ENCODE assay signal across 18 cellular contexts in the genomic region with DNA sequence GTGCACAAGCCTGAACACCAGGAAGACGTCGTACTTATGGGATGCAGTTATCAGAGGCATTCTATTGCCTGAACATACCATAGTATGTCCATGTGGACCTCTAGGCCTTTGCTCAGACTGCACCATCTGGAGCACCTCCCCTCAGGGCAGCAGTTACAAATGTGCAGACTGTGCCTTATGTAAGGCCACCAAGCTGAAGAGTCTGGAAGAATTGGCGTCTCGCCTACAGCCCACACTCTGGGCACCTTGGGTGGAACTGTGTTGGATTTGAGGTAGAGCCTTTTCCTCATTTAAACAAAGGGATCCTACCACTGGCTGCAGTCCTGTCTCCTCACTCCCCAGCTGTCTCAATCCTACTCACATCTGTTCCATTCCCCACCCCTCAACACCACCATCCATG.
A peak's percentile ranks its signal among the peaks of the same experiment; 100 is the strongest.
DNase-seq lines count a peak whose midpoint lies in the region; TF ChIP-seq lines count a peak whose summit lies in the region.
"Had no signal": no experiment of that assay in that cellular context is flagged by ENCODE, and none has a peak within 500 bp of the region (broad histone marks: within the 10 kb centered on the region; RNA-seq: fewer than 3 reads in every experiment).

No MANE protein-coding gene starts in this region.

- peak overlapping the region in 1 of 2 experiments; percentile 6 for H3K4ac ChIP-seq in mesenchymal stem cell (ENCODE audit: low read depth in 1 of 2, low read length in 2 of 2)

- no peak overlapping the region for H3K9ac ChIP-seq in mesenchymal stem cell (ENCODE audit: low read length)

- WGBS in mesenchymal stem cell = 96% methylated on average over 4 of the region's 4 CpGs

- POLR2A ChIA-PET in PC-9 (lab: Charles Lee; ENCODE audit: unreplicated experiment) = no interaction called here

- H3K9me2 ChIP-seq in PC-9 (ENCODE audit: insufficient read depth) = no peaks in the 10 kb centered on the region

- H3K79me2 ChIP-seq in PC-9 (ENCODE audit: low read depth) = no peaks in the 10 kb centered on the region

- H2AK5ac ChIP-seq in mesenchymal stem cell (ENCODE audit: low read length, severe bottlenecking) = no peak overlapping the region

- no peak overlapping the region for H3K14ac ChIP-seq in mesenchymal stem cell (ENCODE audit: low read length in 2 of 2)

- peak overlapping the region; percentile 31 to 37 for H3K18ac ChIP-seq in mesenchymal stem cell (ENCODE audit: low read depth in 1 of 2, low read length in 2 of 2)

- H2AFZ ChIP-seq in mesenchymal stem cell (ENCODE audit: low read depth, low read length) (no peak overlapping the region), PC-9 (no peak overlapping the region)

- peak overlapping the region in 1 of 2 experiments; percentile 67 for H2BK12ac ChIP-seq in mesenchymal stem cell (ENCODE audit: low read length in 2 of 2)

- H3K36me3 ChIP-seq in mesenchymal stem cell (ENCODE audit: control insufficient read depth in 1 of 2, insufficient read depth in 2 of 2, low read depth in 1 of 2, low read length in 2 of 2) (no peaks in the 10 kb centered on the region), PC-9 (ENCODE audit: low read depth) (no peaks in the 10 kb centered on the region), uterus (no peaks in the 10 kb centered on the region)

- H3K4me3 ChIP-seq in mesenchymal stem cell (ENCODE audit: insufficient read depth in 1 of 2, low read depth in 1 of 2, low read length in 2 of 2) (no peak overlapping the region), PC-9 (no peak overlapping the region), uterus (no peak overlapping the region)

- H4K91ac ChIP-seq in mesenchymal stem cell (ENCODE audit: low read length) = peak overlapping the region; percentile 69

- intact Hi-C loops in PC-9 (cut with micrococcal nuclease; ENCODE audit: unreplicated experiment) (loop anchor here (10.0 kb wide), 1 partner anchor 153 kb away; no protein-coding TSS in a partner anchor), uterus (cut with DNase I; ENCODE audit: low total_unique reads) (no loop called here)

- peaks cover 18% of the 10 kb centered on the region for H3F3A ChIP-seq in PC-9 (ENCODE audit: insufficient read depth, low read depth)

- H3K4me1 ChIP-seq in mesenchymal stem cell (ENCODE audit: control insufficient read depth, insufficient read depth, low read depth, low read length) (peaks cover 8% of the 10 kb centered on the region), PC-9 (replicated peaks; ENCODE audit: insufficient read depth) (peaks cover 23% of the 10 kb centered on the region), uterus (no peaks in the 10 kb centered on the region)

- H3K27me3 ChIP-seq in mesenchymal stem cell (ENCODE audit: control insufficient read depth in 1 of 2, insufficient read depth in 1 of 2, low read length in 2 of 2) (no peaks in the 10 kb centered on the region), PC-9 (ENCODE audit: insufficient read depth, low read depth) (no peaks in the 10 kb centered on the region), uterus (no peaks in the 10 kb centered on the region)

- BruUV-seq in PC-9 (replicated peaks; lab: Mats Ljungman, UMichigan) = no TSS peak

- TF ChIP-seq POLR2A in uterus (IDR thresholded peaks at IDR 0.05) = no peak

- no peak for TF ChIP-seq CTCF in PC-9 (conservative IDR thresholded peaks at IDR 0.05)
- no peak for TF ChIP-seq CTCF in uterus (IDR thresholded peaks at IDR 0.05)

- no peak overlapping the region for H2BK5ac ChIP-seq in mesenchymal stem cell (ENCODE audit: low read depth, low read length, poor library complexity, severe bottlenecking)

- H3K9me3 ChIP-seq in mesenchymal stem cell (ENCODE audit: control insufficient read depth, low read length) (no peaks in the 10 kb centered on the region), PC-9 (ENCODE audit: insufficient read depth, low read depth) (peaks cover 7% of the 10 kb centered on the region; the same call in 1 of the 2 replicates), uterus (no peaks in the 10 kb centered on the region)

- H3K4me2 ChIP-seq in mesenchymal stem cell (ENCODE audit: low read length, poor library complexity, severe bottlenecking) = no peak overlapping the region
- no peak overlapping the region for H3K4me2 ChIP-seq in PC-9

- no peak overlapping the region for H2BK15ac ChIP-seq in mesenchymal stem cell (ENCODE audit: low read depth, poor library complexity, severe bottlenecking)

- no peak overlapping the region for H2BK120ac ChIP-seq in mesenchymal stem cell (ENCODE audit: low read depth, low read length)

- peak; percentile 93 for DNase-seq in DMS 273 (lab: John Stamatoyannopoulos, UW; ENCODE audit: unreplicated experiment)
- peak; percentile 53 for DNase-seq in NCI-H2171 (lab: John Stamatoyannopoulos, UW)
- DNase-seq in NCI-H82 (lab: John Stamatoyannopoulos, UW) = peak; percentile 32
- no peak for DNase-seq in mesenchymal stem cell
- DNase-seq in activated CD4-positive, alpha-beta T cell treated with anti-CD3 and anti-CD28 coated beads for 1 hour = no peak
- no peak for DNase-seq in PC-9
- no peak for DNase-seq in uterus
- no peak for DNase-seq in NCI-H146 (lab: John Stamatoyannopoulos, UW)
- DNase-seq: 8988T, ACHN, Calu3, Karpas-422, NCI-H1092, NCI-H1436, NCI-H2029, NCI-H2227 treated with DMSO at 0.1 percent for 48 hours, NCI-H510A treated with DMSO at 0.1 percent for 48 hours, SHP77 treated with DMSO at 0.1 percent for 48 hours had no signal

- H3K27ac ChIP-seq in mesenchymal stem cell (ENCODE audit: low read length, poor library complexity, severe bottlenecking) (no peak overlapping the region), PC-9 (no peak overlapping the region), uterus (no peak overlapping the region)

- CTCF ChIA-PET in PC-9 (lab: Charles Lee) = no interaction called here

- no peaks in the 10 kb centered on the region for H3K79me1 ChIP-seq in mesenchymal stem cell (replicated peaks; ENCODE audit: low read length, poor library complexity, severe bottlenecking)

- H4K20me1 ChIP-seq in PC-9 (ENCODE audit: insufficient read depth) = no peaks in the 10 kb centered on the region

- H3K23ac ChIP-seq in mesenchymal stem cell (ENCODE audit: low read length in 2 of 2) = no peak overlapping the region

- peak overlapping the region; percentile 29 for H4K8ac ChIP-seq in mesenchymal stem cell (ENCODE audit: low read length)

Comparison
In these comparisons a context has a peak if more than half of its experiments do, and no peak if none do; other contexts are left out.
1. DNase-seq: peak in DMS 273 (single experiment), NCI-H2171 (single experiment) and NCI-H82 (single experiment); none in mesenchymal stem cell (single experiment), activated CD4-positive, alpha-beta T cell treated with anti-CD3 and anti-CD28 coated beads for 1 hour (single experiment), PC-9 (0 of 2), uterus (0 of 2) and NCI-H146 (single experiment).